Comparison of ENCODE assay signal across 18 cellular contexts in genomic region chr17:72403713-72404209, GRCh38.
"Had no signal": no experiment of that assay in that cellular context is flagged by ENCODE, and none has a peak within 500 bp of the region (broad histone marks: within the 10 kb centered on the region; RNA-seq: fewer than 3 reads in every experiment).

No MANE protein-coding gene starts in this region.

- H3K27ac Mint-ChIP-seq: activated CD4-positive, alpha-beta memory T cell treated with anti-CD3 and anti-CD28 coated beads for 36 hours; activated T-cell treated with anti-CD3 and anti-CD28 coated beads, Interleukin-2, amount 50 U/mL, for 24 hours; neural progenitor cell had no signal

- H3K36me3 Mint-ChIP-seq: activated CD4-positive, alpha-beta memory T cell treated with anti-CD3 and anti-CD28 coated beads for 36 hours had no signal

- H3K4me3 Mint-ChIP-seq: activated CD4-positive, alpha-beta memory T cell treated with anti-CD3 and anti-CD28 coated beads for 36 hours; activated T-cell treated with anti-CD3 and anti-CD28 coated beads, Interleukin-2, amount 50 U/mL, for 24 hours; neural progenitor cell had no signal

- H3K27me3 ChIP-seq: esophagus squamous epithelium, neural progenitor cell, ovary had no signal

- H3K27me3 Mint-ChIP-seq: activated CD4-positive, alpha-beta memory T cell treated with anti-CD3 and anti-CD28 coated beads for 36 hours; activated T-cell treated with anti-CD3 and anti-CD28 coated beads, Interleukin-2, amount 50 U/mL, for 24 hours had no signal

- ATAC-seq: sciatic nerve had no signal

- H3K36me3 ChIP-seq: left ventricle myocardium inferior, neural progenitor cell, ovary had no signal

- H3K9ac ChIP-seq: neural progenitor cell had no signal

- H3K4me3 ChIP-seq: coronary artery, esophagus squamous epithelium, left ventricle myocardium inferior, neural progenitor cell, ovary had no signal

- H2AFZ ChIP-seq: neural progenitor cell had no signal

- H3K9me3 Mint-ChIP-seq: activated CD4-positive, alpha-beta memory T cell treated with anti-CD3 and anti-CD28 coated beads for 36 hours; activated T-cell treated with anti-CD3 and anti-CD28 coated beads, Interleukin-2, amount 50 U/mL, for 24 hours had no signal

- H3K9me3 ChIP-seq: esophagus squamous epithelium, left ventricle myocardium inferior, ovary had no signal

- DNase-seq: activated CD4-positive, alpha-beta memory T cell treated with anti-CD3 and anti-CD28 coated beads for 36 hours; activated CD4-positive, alpha-beta T cell treated with anti-CD3 and anti-CD28 coated beads for 1 hour; activated effector memory CD4-positive, alpha-beta T cell treated with Interleukin-2 at 50 U/mL for 16 hours; activated naive CD4-positive, alpha-beta T cell treated with anti-CD3 and anti-CD28 coated beads, Interleukin-2, amount 50 U/mL, for 16 hours; activated T-cell treated with anti-CD3 and anti-CD28 coated beads, Interleukin-2, amount 50 U/mL, for 24 hours; effector CD4-positive, alpha-beta T cell; esophagus squamous epithelium; hypothalamus; kidney; left ventricle myocardium inferior; mesendoderm; ovary; stimulated activated CD4-positive, alpha-beta T cell treated with anti-CD3 and anti-CD28 coated beads, Interleukin-1b, Interleukin-23, amount 100 ng/mL, for 48 hours; SW 1271; T-helper 9 cell had no signal

- H3K27ac ChIP-seq: coronary artery, esophagus squamous epithelium, left ventricle myocardium inferior, neural progenitor cell, ovary had no signal

- H3K4me2 ChIP-seq: neural progenitor cell had no signal
